Comparison of ENCODE assay signal across 22 cellular contexts in genomic region chr5:30960041-30960440, GRCh38.
"Had no signal": no experiment of that assay in that cellular context is flagged by ENCODE, and none has a peak within 500 bp of the region (broad histone marks: within the 10 kb centered on the region; RNA-seq: fewer than 3 reads in every experiment).

No MANE protein-coding gene starts in this region.

- H3K27ac Mint-ChIP-seq: T-cell had no signal

- H3K27me3 Mint-ChIP-seq: T-cell had no signal

- H3K9me3 ChIP-seq: SK-N-SH had no signal

- H3K4me1 Mint-ChIP-seq: T-cell had no signal

- H3K9ac ChIP-seq: SK-N-SH had no signal

- ATAC-seq: Panc1, PC-3, T-cell had no signal

- H3K36me3 Mint-ChIP-seq: T-cell had no signal

- H3K4me3 Mint-ChIP-seq: T-cell had no signal

- H3K4me2 ChIP-seq: SK-N-SH had no signal

- H3K4me3 ChIP-seq: MG63 had no signal

- H3K27ac ChIP-seq: RWPE1 had no signal

- H3K27me3 ChIP-seq: MG63 had no signal

- DNase-seq: Karpas-422, KG1, MG63, NCI-H1092, NCI-H1105 treated with DMSO at 0.1 percent for 48 hours, NCI-H1436, NCI-H187, NCI-H2029, NCI-H2081 treated with DMSO at 0.1 percent for 48 hours, NCI-H2171, NCI-H345, NCI-H446 treated with DMSO at 0.1 percent for 48 hours, NCI-H510A treated with DMSO at 0.1 percent for 48 hours, NCI-H526 treated with DMSO at 0.1 percent for 48 hours, NCI-H748 treated with DMSO at 0.1 percent for 48 hours, PC-3, SHP77, SK-N-SH, SW 1271, T-cell had no signal

- H3K36me3 ChIP-seq: MG63 had no signal
